In genomic region chr12:33310471-33310870, GRCh38 we compare ENCODE assay signal across 30 cellular contexts.
"Had no signal": no experiment of that assay in that cellular context is flagged by ENCODE, and none has a peak within 500 bp of the region (broad histone marks: within the 10 kb centered on the region; RNA-seq: fewer than 3 reads in every experiment).

No MANE protein-coding gene starts in this region.

- H3K9me3 ChIP-seq: neutrophil, pancreas, prostate gland, right lobe of liver, testis, tibial artery, transverse colon, upper lobe of left lung, uterus had no signal

- H3K4me3 ChIP-seq: pancreas, prostate gland, right lobe of liver, skin epidermis, smooth muscle cell, spleen, suprapubic skin, testis, tibial artery, transverse colon, upper lobe of left lung, uterus had no signal

- DNase-seq: naive B cell; naive thymus-derived CD8-positive, alpha-beta T cell; nephron progenitor cell; nucleus accumbens; right lobe of liver; spleen; stimulated activated CD4-positive, alpha-beta T cell treated with anti-CD3 and anti-CD28 coated beads, Interleukin-12 subunit alpha, Interleukin-12 subunit beta, amount 100 ng/mL, for 4 hours; stimulated activated CD4-positive, alpha-beta T cell treated with anti-CD3 and anti-CD28 coated beads, Interleukin-1b, Interleukin-23, amount 100 ng/mL, for 48 hours; stimulated activated CD4-positive, alpha-beta T cell treated with anti-CD3 and anti-CD28 coated beads, Interleukin-4, amount 100 ng/mL, for 1 hour; stimulated activated CD4-positive, alpha-beta T cell treated with anti-CD3 and anti-CD28 coated beads, Interleukin-4, amount 100 ng/mL, for 4 hours; stimulated activated CD8-positive, alpha-beta memory T cell treated with anti-CD3 and anti-CD28 coated beads, Interleukin-4, amount 100 ng/mL, for 48 hours; stimulated activated naive CD4-positive, alpha-beta T cell; stimulated activated naive CD8-positive, alpha-beta T cell treated with anti-CD3 and anti-CD28 coated beads, Interleukin-15, amount 100 ng/mL, for 72 hours; stimulated activated naive CD8-positive, alpha-beta T cell treated with anti-CD3 and anti-CD28 coated beads, Interleukin-15, Interleukin-2, amounts not matched to agents 100 U/mL and 50 U/mL, for 24 hours; substantia nigra; testis; tibial artery; transverse colon; uterus had no signal

- H3K27ac Mint-ChIP-seq: naive B cell; naive thymus-derived CD8-positive, alpha-beta T cell; natural killer cell treated with Interleukin-12 subunit alpha and Interleukin-12 subunit beta and Interleukin-15 and Interleukin-18, amount 100 ng/mL, for 72 hours; nephron progenitor cell; stimulated activated memory B cell treated with anti-CD40 and anti-IgM and Interleukin-4, amounts not matched to agents 10 μg/mL and 1 μg/mL and 100 μg/mL, for 72 hours; stimulated activated naive CD8-positive, alpha-beta T cell treated with anti-CD3 and anti-CD28 coated beads, Interleukin-15, amount 100 ng/mL, for 72 hours had no signal

- H3K27me3 Mint-ChIP-seq: natural killer cell treated with Interleukin-12 subunit alpha and Interleukin-12 subunit beta and Interleukin-15 and Interleukin-18, amount 100 ng/mL, for 72 hours; stimulated activated memory B cell treated with anti-CD40 and anti-IgM and Interleukin-4, amounts not matched to agents 10 μg/mL and 1 μg/mL and 100 μg/mL, for 72 hours; stimulated activated naive CD8-positive, alpha-beta T cell treated with anti-CD3 and anti-CD28 coated beads, Interleukin-15, amount 100 ng/mL, for 72 hours had no signal

- H3K27me3 ChIP-seq: neutrophil, pancreas, right lobe of liver, spleen, suprapubic skin, testis, tibial artery, transverse colon, upper lobe of left lung, uterus had no signal

- H3K36me3 ChIP-seq: neutrophil, pancreas, prostate gland, right lobe of liver, spleen, suprapubic skin, tibial artery, transverse colon, upper lobe of left lung, uterus had no signal

- H3K36me3 Mint-ChIP-seq: naive thymus-derived CD8-positive, alpha-beta T cell; natural killer cell treated with Interleukin-12 subunit alpha and Interleukin-12 subunit beta and Interleukin-15 and Interleukin-18, amount 100 ng/mL, for 72 hours; stimulated activated memory B cell treated with anti-CD40 and anti-IgM and Interleukin-4, amounts not matched to agents 10 μg/mL and 1 μg/mL and 100 μg/mL, for 72 hours had no signal

- H3K4me1 ChIP-seq: pancreas, prostate gland, right lobe of liver, spleen, suprapubic skin, testis, tibial artery, transverse colon, upper lobe of left lung, uterus had no signal

- H3K27ac ChIP-seq: neutrophil, pancreas, prostate gland, right lobe of liver, skin epidermis, spleen, suprapubic skin, testis, tibial artery, transverse colon, upper lobe of left lung, uterus had no signal

- H3K4me1 Mint-ChIP-seq: naive B cell; naive thymus-derived CD8-positive, alpha-beta T cell; neural crest cell; stimulated activated memory B cell treated with anti-CD40 and anti-IgM and Interleukin-4, amounts not matched to agents 10 μg/mL and 1 μg/mL and 100 μg/mL, for 72 hours; stimulated activated naive CD8-positive, alpha-beta T cell treated with anti-CD3 and anti-CD28 coated beads, Interleukin-15, amount 100 ng/mL, for 72 hours had no signal

- H3K9me3 Mint-ChIP-seq: nephron progenitor cell, neural crest cell had no signal

- ATAC-seq: naive thymus-derived CD8-positive, alpha-beta T cell; pancreas; right cardiac atrium; right lobe of liver; stimulated activated memory B cell treated with anti-CD40 and anti-IgM and Interleukin-4, amounts not matched to agents 10 μg/mL and 1 μg/mL and 100 μg/mL, for 72 hours; stimulated activated naive CD8-positive, alpha-beta T cell treated with anti-CD3 and anti-CD28 coated beads, Interleukin-15, amount 100 ng/mL, for 72 hours; stimulated activated naive CD8-positive, alpha-beta T cell treated with anti-CD3 and anti-CD28 coated beads, Interleukin-15, Interleukin-2, amounts not matched to agents 100 U/mL and 50 U/mL, for 24 hours had no signal

- H3K4me2 ChIP-seq: smooth muscle cell had no signal

- H3K4me3 Mint-ChIP-seq: naive B cell; naive thymus-derived CD8-positive, alpha-beta T cell; natural killer cell treated with Interleukin-12 subunit alpha and Interleukin-12 subunit beta and Interleukin-15 and Interleukin-18, amount 100 ng/mL, for 72 hours; nephron progenitor cell; neural crest cell; stimulated activated memory B cell treated with anti-CD40 and anti-IgM and Interleukin-4, amounts not matched to agents 10 μg/mL and 1 μg/mL and 100 μg/mL, for 72 hours; stimulated activated naive CD8-positive, alpha-beta T cell treated with anti-CD3 and anti-CD28 coated beads, Interleukin-15, amount 100 ng/mL, for 72 hours had no signal
